Comparison of ENCODE assay signal across 1 cellular context in the genomic region with DNA sequence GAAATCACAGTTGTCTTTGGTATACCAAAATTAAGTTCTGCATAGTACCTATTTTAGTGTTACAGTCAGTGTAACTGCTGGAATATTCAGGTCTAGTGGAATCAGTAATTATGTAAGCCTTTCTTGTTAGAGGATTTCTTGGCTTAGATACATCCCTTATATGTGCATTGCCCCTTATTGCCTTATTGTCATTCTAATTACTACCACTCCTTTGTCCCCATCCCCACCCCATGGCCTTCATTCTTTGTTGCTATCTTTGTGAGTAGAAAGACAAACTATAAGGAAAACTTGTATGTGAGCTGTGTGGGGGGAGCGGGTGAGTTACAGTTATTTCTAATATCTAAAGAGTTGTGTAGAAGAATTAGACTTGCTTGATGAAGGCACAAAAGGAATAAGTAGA.
TF ChIP-seq lines count a peak whose summit lies in the region.

No MANE protein-coding gene starts in this region.

TF ChIP-seq in A549, 52 proteins besides CTCF, POLR2A, EP300 and RAD21 (continued from another document):
- TF ChIP-seq CEBPB (IDR thresholded peaks at IDR 0.05) (no peak), CHD2 (IDR thresholded peaks at IDR 0.05; ENCODE audit: low read length, partially characterized antibody) (no peak), ZFP36 (IDR thresholded peaks at IDR 0.05; ENCODE audit: borderline replicate concordance, partially characterized antibody) (no peak), SMC3 (IDR thresholded peaks at IDR 0.05) (no peak), ZC3H11A (IDR thresholded peaks at IDR 0.05) (no peak)
- TF ChIP-seq, protein P1, sequence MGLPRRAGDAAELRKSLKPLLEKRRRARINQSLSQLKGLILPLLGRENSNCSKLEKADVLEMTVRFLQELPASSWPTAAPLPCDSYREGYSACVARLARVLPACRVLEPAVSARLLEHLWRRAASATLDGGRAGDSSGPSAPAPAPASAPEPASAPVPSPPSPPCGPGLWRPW (IDR thresholded peaks at IDR 0.05) = no peak
